ENCODE assay signal across 2 cellular contexts in the genomic region with DNA sequence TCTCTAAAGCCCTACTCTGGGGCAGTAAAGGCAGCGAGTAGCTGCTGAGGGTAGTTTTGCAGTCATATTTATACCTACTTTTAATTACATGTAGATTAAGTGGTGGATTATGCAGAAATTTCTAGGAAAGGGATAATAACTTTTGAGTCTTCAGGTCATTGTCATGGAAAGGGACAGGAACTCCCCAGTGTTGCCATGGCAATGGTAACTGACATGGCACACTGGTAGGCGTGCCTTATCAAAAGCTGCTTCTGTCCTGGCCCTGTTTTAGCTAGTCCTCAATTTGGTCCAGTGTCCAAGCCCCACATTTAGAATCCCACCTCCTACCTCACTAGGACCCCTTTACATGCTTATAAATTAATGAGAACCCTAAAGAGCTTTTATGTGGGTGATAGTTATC.
TF ChIP-seq lines count a peak whose summit lies in the region.

No MANE protein-coding gene starts in this region.

TF ChIP-seq in GM23338, 12 proteins besides CTCF, POLR2A, EP300 and RAD21 (continues in another document):
- no peak for TF ChIP-seq ZNF331 (CRISPR knock-in tag; IDR thresholded peaks at IDR 0.05; ENCODE audit: low read depth)
- no peak for TF ChIP-seq POLR2AphosphoS5 (IDR thresholded peaks at IDR 0.05; ENCODE audit: low read depth)
- no peak for TF ChIP-seq NANOG (IDR thresholded peaks at IDR 0.05; ENCODE audit: borderline replicate concordance)
- no peak for TF ChIP-seq EZH2phosphoT487 (IDR thresholded peaks at IDR 0.05; ENCODE audit: unreplicated experiment)
- no peak for TF ChIP-seq ZNF114 (CRISPR knock-in tag; IDR thresholded peaks at IDR 0.05)
- TF ChIP-seq JUNB (IDR thresholded peaks at IDR 0.05; ENCODE audit: unreplicated experiment) = no peak
- TF ChIP-seq EZH2 (IDR thresholded peaks at IDR 0.05; ENCODE audit: low read depth, unreplicated experiment) = no peak
- TF ChIP-seq CREB1 (CRISPR knock-in tag; IDR thresholded peaks at IDR 0.05; ENCODE audit: low read depth) = no peak
- TF ChIP-seq, protein P1, sequence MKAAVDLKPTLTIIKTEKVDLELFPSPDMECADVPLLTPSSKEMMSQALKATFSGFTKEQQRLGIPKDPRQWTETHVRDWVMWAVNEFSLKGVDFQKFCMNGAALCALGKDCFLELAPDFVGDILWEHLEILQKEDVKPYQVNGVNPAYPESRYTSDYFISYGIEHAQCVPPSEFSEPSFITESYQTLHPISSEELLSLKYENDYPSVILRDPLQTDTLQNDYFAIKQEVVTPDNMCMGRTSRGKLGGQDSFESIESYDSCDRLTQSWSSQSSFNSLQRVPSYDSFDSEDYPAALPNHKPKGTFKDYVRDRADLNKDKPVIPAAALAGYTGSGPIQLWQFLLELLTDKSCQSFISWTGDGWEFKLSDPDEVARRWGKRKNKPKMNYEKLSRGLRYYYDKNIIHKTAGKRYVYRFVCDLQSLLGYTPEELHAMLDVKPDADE (IDR thresholded peaks at IDR 0.05) = no peak
- TF ChIP-seq, protein P2, sequence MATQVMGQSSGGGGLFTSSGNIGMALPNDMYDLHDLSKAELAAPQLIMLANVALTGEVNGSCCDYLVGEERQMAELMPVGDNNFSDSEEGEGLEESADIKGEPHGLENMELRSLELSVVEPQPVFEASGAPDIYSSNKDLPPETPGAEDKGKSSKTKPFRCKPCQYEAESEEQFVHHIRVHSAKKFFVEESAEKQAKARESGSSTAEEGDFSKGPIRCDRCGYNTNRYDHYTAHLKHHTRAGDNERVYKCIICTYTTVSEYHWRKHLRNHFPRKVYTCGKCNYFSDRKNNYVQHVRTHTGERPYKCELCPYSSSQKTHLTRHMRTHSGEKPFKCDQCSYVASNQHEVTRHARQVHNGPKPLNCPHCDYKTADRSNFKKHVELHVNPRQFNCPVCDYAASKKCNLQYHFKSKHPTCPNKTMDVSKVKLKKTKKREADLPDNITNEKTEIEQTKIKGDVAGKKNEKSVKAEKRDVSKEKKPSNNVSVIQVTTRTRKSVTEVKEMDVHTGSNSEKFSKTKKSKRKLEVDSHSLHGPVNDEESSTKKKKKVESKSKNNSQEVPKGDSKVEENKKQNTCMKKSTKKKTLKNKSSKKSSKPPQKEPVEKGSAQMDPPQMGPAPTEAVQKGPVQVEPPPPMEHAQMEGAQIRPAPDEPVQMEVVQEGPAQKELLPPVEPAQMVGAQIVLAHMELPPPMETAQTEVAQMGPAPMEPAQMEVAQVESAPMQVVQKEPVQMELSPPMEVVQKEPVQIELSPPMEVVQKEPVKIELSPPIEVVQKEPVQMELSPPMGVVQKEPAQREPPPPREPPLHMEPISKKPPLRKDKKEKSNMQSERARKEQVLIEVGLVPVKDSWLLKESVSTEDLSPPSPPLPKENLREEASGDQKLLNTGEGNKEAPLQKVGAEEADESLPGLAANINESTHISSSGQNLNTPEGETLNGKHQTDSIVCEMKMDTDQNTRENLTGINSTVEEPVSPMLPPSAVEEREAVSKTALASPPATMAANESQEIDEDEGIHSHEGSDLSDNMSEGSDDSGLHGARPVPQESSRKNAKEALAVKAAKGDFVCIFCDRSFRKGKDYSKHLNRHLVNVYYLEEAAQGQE (IDR thresholded peaks at IDR 0.05; ENCODE audit: unreplicated experiment) = no peak
- TF ChIP-seq STAT1 (IDR thresholded peaks at IDR 0.05; ENCODE audit: unreplicated experiment) = no peak

TF ChIP-seq in GM12878, 131 proteins besides CTCF, POLR2A, EP300 and RAD21:
- no peak for TF ChIP-seq RFX5 (IDR thresholded peaks at IDR 0.05; ENCODE audit: low read depth, low read length)
- TF ChIP-seq, protein P3, sequence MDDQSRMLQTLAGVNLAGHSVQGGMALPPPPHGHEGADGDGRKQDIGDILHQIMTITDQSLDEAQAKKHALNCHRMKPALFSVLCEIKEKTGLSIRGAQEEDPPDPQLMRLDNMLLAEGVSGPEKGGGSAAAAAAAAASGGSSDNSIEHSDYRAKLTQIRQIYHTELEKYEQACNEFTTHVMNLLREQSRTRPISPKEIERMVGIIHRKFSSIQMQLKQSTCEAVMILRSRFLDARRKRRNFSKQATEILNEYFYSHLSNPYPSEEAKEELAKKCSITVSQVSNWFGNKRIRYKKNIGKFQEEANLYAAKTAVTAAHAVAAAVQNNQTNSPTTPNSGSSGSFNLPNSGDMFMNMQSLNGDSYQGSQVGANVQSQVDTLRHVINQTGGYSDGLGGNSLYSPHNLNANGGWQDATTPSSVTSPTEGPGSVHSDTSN (IDR thresholded peaks at IDR 0.05; ENCODE audit: insufficient replicate concordance, low read depth, low read length) = peak; percentile 5
- TF ChIP-seq, protein P4, sequence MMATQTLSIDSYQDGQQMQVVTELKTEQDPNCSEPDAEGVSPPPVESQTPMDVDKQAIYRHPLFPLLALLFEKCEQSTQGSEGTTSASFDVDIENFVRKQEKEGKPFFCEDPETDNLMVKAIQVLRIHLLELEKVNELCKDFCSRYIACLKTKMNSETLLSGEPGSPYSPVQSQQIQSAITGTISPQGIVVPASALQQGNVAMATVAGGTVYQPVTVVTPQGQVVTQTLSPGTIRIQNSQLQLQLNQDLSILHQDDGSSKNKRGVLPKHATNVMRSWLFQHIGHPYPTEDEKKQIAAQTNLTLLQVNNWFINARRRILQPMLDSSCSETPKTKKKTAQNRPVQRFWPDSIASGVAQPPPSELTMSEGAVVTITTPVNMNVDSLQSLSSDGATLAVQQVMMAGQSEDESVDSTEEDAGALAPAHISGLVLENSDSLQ (IDR thresholded peaks at IDR 0.05) = peak; percentile 69
